Comparison of ENCODE assay signal across 8 cellular contexts in genomic region chr14:73472182-73473114, GRCh38. TPM values are rescaled to one million over a fixed set of nuclear protein-coding genes. Genes with fewer than 3 reads are reported as not detected.
DNase-seq lines count a peak whose midpoint lies in the region; ATAC-seq, FAIRE-seq and TF ChIP-seq lines count a peak whose summit lies in the region.

No MANE protein-coding gene starts in this region.

- peak; percentile 43 for DNase-seq in D721Med (ENCODE audit: insufficient read length, low spot score)
- peak; percentile 63 for DNase-seq in HEK293T (ENCODE audit: extremely low spot score)
- peak; percentile 79 to 80 for DNase-seq in NCI-H446 (lab: John Stamatoyannopoulos, UW)
- DNase-seq in ascending aorta (ENCODE audit: low spot score in 2 of 2): peak in 1 of 2 donors; percentile 16
- DNase-seq in hepatic stellate cell (ENCODE audit: low spot score): peak; percentile 58
- DNase-seq in stimulated activated effector memory CD8-positive, alpha-beta T cell treated with anti-CD3 and anti-CD28 coated beads, Interleukin-12 subunit alpha, Interleukin-12 subunit beta, amount 100 ng/mL, for 72 hours (ENCODE audit: low spot score in 2 of 2): no peak

- ATAC-seq in stimulated activated effector memory CD8-positive, alpha-beta T cell treated with anti-CD3 and anti-CD28 coated beads, Interleukin-12 subunit alpha, Interleukin-12 subunit beta, amount 100 ng/mL, for 72 hours: peak; percentile 27
- ATAC-seq in HG02884 (IDR thresholded peaks at IDR 0.05; ENCODE audit: unreplicated experiment): no peak
- no peak for ATAC-seq in GM21576 (IDR thresholded peaks at IDR 0.05; ENCODE audit: unreplicated experiment)

- no peaks in the 10 kb centered on the region for H3K9me3 Mint-ChIP-seq in stimulated activated effector memory CD8-positive, alpha-beta T cell treated with anti-CD3 and anti-CD28 coated beads, Interleukin-12 subunit alpha, Interleukin-12 subunit beta, amount 100 ng/mL, for 72 hours

- CTCF ChIA-PET in HEK293T (lab: Yijun Ruan, JAX): interaction anchor here (0.7 to 3.5 kb wide), 9 partner anchors 10 to 942 kb away, joined by 3 to 38 read pairs (median 5); no protein-coding TSS in a partner anchor

- no peak overlapping the region for H3K27ac ChIP-seq in ascending aorta

- peaks cover 13% of the 10 kb centered on the region for H3K4me1 Mint-ChIP-seq in stimulated activated effector memory CD8-positive, alpha-beta T cell treated with anti-CD3 and anti-CD28 coated beads, Interleukin-12 subunit alpha, Interleukin-12 subunit beta, amount 100 ng/mL, for 72 hours

- no peaks in the 10 kb centered on the region for H3K27me3 ChIP-seq in ascending aorta

- no peaks in the 10 kb centered on the region for H3K9me3 ChIP-seq in ascending aorta

- H3K4me3 ChIP-seq in ascending aorta: no peak overlapping the region

- FAIRE-seq in D721Med (lab: Jason Lieb, UNC): peak; percentile 87

- intact Hi-C loops in ascending aorta (cut with DNase I): loop anchor here (1.0 kb wide), 1 partner anchor 177 kb away; no protein-coding TSS in a partner anchor

- TF ChIP-seq CTCF in D721Med (IDR thresholded peaks at IDR 0.05; ENCODE audit: insufficient read depth, missing control alignments) (peak; percentile 88), ascending aorta (IDR thresholded peaks at IDR 0.05) (peak; percentile 70 to 73 (median 70))

- no peak overlapping the region for H3K27ac Mint-ChIP-seq in stimulated activated effector memory CD8-positive, alpha-beta T cell treated with anti-CD3 and anti-CD28 coated beads, Interleukin-12 subunit alpha, Interleukin-12 subunit beta, amount 100 ng/mL, for 72 hours

- no peak overlapping the region for H3K4me3 Mint-ChIP-seq in stimulated activated effector memory CD8-positive, alpha-beta T cell treated with anti-CD3 and anti-CD28 coated beads, Interleukin-12 subunit alpha, Interleukin-12 subunit beta, amount 100 ng/mL, for 72 hours

- no peaks in the 10 kb centered on the region for H3K36me3 Mint-ChIP-seq in stimulated activated effector memory CD8-positive, alpha-beta T cell treated with anti-CD3 and anti-CD28 coated beads, Interleukin-12 subunit alpha, Interleukin-12 subunit beta, amount 100 ng/mL, for 72 hours

- H3K36me3 ChIP-seq in ascending aorta: no peaks in the 10 kb centered on the region

- POLR2A ChIA-PET in HEK293T (lab: Yijun Ruan, JAX): interaction anchor here (0.6 to 2.7 kb wide), 5 partner anchors 9 to 177 kb away, joined by 3 to 9 read pairs (median 4); partner anchors contain the start of genes NUMB and RIOX1

- H3K4me1 ChIP-seq in ascending aorta: no peaks in the 10 kb centered on the region

TF ChIP-seq in HEK293T, 16 proteins besides CTCF, POLR2A, EP300 and RAD21:
- TF ChIP-seq CTBP1 (IDR thresholded peaks at IDR 0.05; ENCODE audit: borderline replicate concordance): no peak
- TF ChIP-seq ARNT (IDR thresholded peaks at IDR 0.05): no peak
- no peak for TF ChIP-seq FOXM1 (IDR thresholded peaks at IDR 0.05; ENCODE audit: borderline replicate concordance)
- no peak for TF ChIP-seq BHLHE40 (IDR thresholded peaks at IDR 0.05; ENCODE audit: borderline replicate concordance)
- TF ChIP-seq NFRKB (IDR thresholded peaks at IDR 0.05): no peak
- no peak for TF ChIP-seq ZNF384 (IDR thresholded peaks at IDR 0.05)
- TF ChIP-seq SP1 (IDR thresholded peaks at IDR 0.05): no peak
- TF ChIP-seq PKNOX1 (IDR thresholded peaks at IDR 0.05): no peak
TF ChIP-seq in HEK293T: peak in this region for 0.

RNA-seq across cellular contexts. Expression of gene NUMB, which starts 14.1 kb away (rescaled TPM):
- total RNA-seq in ascending aorta: 20.1 TPM

RNA-seq across cellular contexts. Expression of gene RIOX1, which starts 18.3 kb away (rescaled TPM):
- 9.5 TPM for total RNA-seq in ascending aorta

Comparison
In these comparisons a context has a peak if more than half of its experiments do, and no peak if none do; other contexts are left out.
1. DNase-seq: peak in D721Med (single experiment), HEK293T (single experiment), NCI-H446 (2 of 2) and hepatic stellate cell (single experiment); none in stimulated activated effector memory CD8-positive, alpha-beta T cell treated with anti-CD3 and anti-CD28 coated beads, Interleukin-12 subunit alpha, Interleukin-12 subunit beta, amount 100 ng/mL, for 72 hours (0 of 2).